14 cellular contexts compared by ENCODE assay signal in genomic region chr15:42508263-42508690, GRCh38. TPM values are rescaled to one million over a fixed set of nuclear protein-coding genes. Genes with fewer than 3 reads are reported as not detected.
A peak's percentile ranks its signal among the peaks of the same experiment; 100 is the strongest.
DNase-seq lines count a peak whose midpoint lies in the region; ATAC-seq, FAIRE-seq and TF ChIP-seq lines count a peak whose summit lies in the region.
"Had no signal": no experiment of that assay in that cellular context is flagged by ENCODE, and none has a peak within 500 bp of the region (broad histone marks: within the 10 kb centered on the region; RNA-seq: fewer than 3 reads in every experiment).

No MANE protein-coding gene starts in this region.

- CTCF ChIA-PET in Panc1 (lab: Charles Lee) = no interaction called here

- TF ChIP-seq CTCF in Panc1 (IDR thresholded peaks at IDR 0.05) = no peak
- TF ChIP-seq CTCF in keratinocyte (optimal IDR thresholded peaks at IDR 0.05 in 1 of 3, IDR thresholded peaks at IDR 0.05 in 1 of 3, conservative IDR thresholded peaks at IDR 0.05 in 1 of 3; ENCODE audit: extremely low read depth in 1 of 3, insufficient read depth in 2 of 3, low read length in 3 of 3) = no peak
- TF ChIP-seq CTCF in type B pancreatic cell (conservative IDR thresholded peaks at IDR 0.05) = no peak

- H3K4me1 Mint-ChIP-seq in type B pancreatic cell (ENCODE audit: unreplicated experiment) = peaks cover 18% of the 10 kb centered on the region

- H3K79me2 ChIP-seq in keratinocyte (ENCODE audit: control insufficient read depth, insufficient read depth, low read length) = peaks cover 35% of the 10 kb centered on the region

- H3K9me3 ChIP-seq in Panc1 (ENCODE audit: control insufficient read depth, insufficient read depth, low read depth, low read length) (no peaks in the 10 kb centered on the region), keratinocyte (ENCODE audit: control insufficient read depth, low read depth, low read length) (no peaks in the 10 kb centered on the region)

- H2AFZ ChIP-seq in keratinocyte (ENCODE audit: control insufficient read depth, low read length) = no peak overlapping the region

- H3K9me3 Mint-ChIP-seq in type B pancreatic cell = no peaks in the 10 kb centered on the region
- H3K9me3 Mint-ChIP-seq: activated naive CD8-positive, alpha-beta T cell treated with anti-CD3 and anti-CD28 coated beads, Interleukin-2, amount 50 U/mL, for 24 hours; CD14-positive monocyte; T-cell had no signal

- in situ Hi-C loops in Panc1 (cut with HindIII; ENCODE audit: low pct_unique_long_range_greater_than_20kb, low sequenced_read_pairs) = no loop called here

- H3K4me1 ChIP-seq in Panc1 (ENCODE audit: control insufficient read depth, insufficient read depth, low read length) (no peaks in the 10 kb centered on the region), keratinocyte (ENCODE audit: control insufficient read depth, extremely low read depth, insufficient read depth, low read length) (no peaks in the 10 kb centered on the region)

- POLR2A ChIA-PET in Panc1 (lab: Charles Lee) = no interaction called here

- no peaks in the 10 kb centered on the region for H4K20me1 ChIP-seq in keratinocyte (ENCODE audit: control insufficient read depth, extremely low read depth, insufficient read depth, low read length)

- no peak overlapping the region for H3K4me2 ChIP-seq in keratinocyte (ENCODE audit: control insufficient read depth, extremely low read depth, insufficient read depth, low read depth, low read length)

- intact Hi-C loops in Panc1 (cut with micrococcal nuclease; ENCODE audit: unreplicated experiment) = no loop called here

- no peak for TF ChIP-seq POLR2A in erythroblast (IDR thresholded peaks at IDR 0.05; ENCODE audit: low read length)

- H3K4me3 ChIP-seq in Panc1 (ENCODE audit: low read depth in 2 of 2, low read length in 2 of 2) (no peak overlapping the region), keratinocyte (ENCODE audit: control insufficient read depth in 2 of 3, extremely low read depth in 1 of 3, insufficient read depth in 2 of 3, low read depth in 1 of 3, low read length in 3 of 3) (no peak overlapping the region), H7 (ENCODE audit: insufficient read depth, low read depth, low read length) (no peak overlapping the region)

- peak; percentile 17; the same call in 1 of the 2 replicates for ATAC-seq in Panc1
- no peak for ATAC-seq in HG02610 (IDR thresholded peaks at IDR 0.05; ENCODE audit: unreplicated experiment)
- ATAC-seq in GM21515 (IDR thresholded peaks at IDR 0.05; ENCODE audit: unreplicated experiment) = no peak
- ATAC-seq: activated naive CD8-positive, alpha-beta T cell treated with anti-CD3 and anti-CD28 coated beads, Interleukin-2, amount 50 U/mL, for 24 hours; T-cell had no signal

- H3K36me3 Mint-ChIP-seq in type B pancreatic cell = peaks cover 7% of the 10 kb centered on the region

- H3K27me3 ChIP-seq in Panc1 (ENCODE audit: control insufficient read depth, insufficient read depth, low read length) = no peaks in the 10 kb centered on the region
- H3K27me3 ChIP-seq in keratinocyte (ENCODE audit: control insufficient read depth, extremely low read depth, insufficient read depth, low read length) = no peaks in the 10 kb centered on the region
- H3K27me3 ChIP-seq in H7 (ENCODE audit: control insufficient read depth, insufficient read depth, low read length) = no peaks in the 10 kb centered on the region

- peak; percentile 36 for FAIRE-seq in keratinocyte (lab: Jason Lieb, UNC)

- BruUV-seq in Panc1 (replicated peaks; lab: Mats Ljungman, UMichigan) = no TSS peak

- no peak overlapping the region for H3K9ac ChIP-seq in keratinocyte (ENCODE audit: control insufficient read depth, extremely low read depth, insufficient read depth, low read length)

- dilution Hi-C loops in keratinocyte (cut with MboI; ENCODE audit: extremely low pct_ligation_motif_present, low sequenced_read_pairs) = no loop called here

- no peak overlapping the region for H3K4me3 Mint-ChIP-seq in type B pancreatic cell
- H3K4me3 Mint-ChIP-seq: activated naive CD8-positive, alpha-beta T cell treated with anti-CD3 and anti-CD28 coated beads, Interleukin-2, amount 50 U/mL, for 24 hours; CD14-positive monocyte; T-cell had no signal

- no peak for DNase-seq in Panc1 (ENCODE audit: low read depth, low spot score)
- peak; percentile 19 to 29 for DNase-seq in erythroblast (lab: John Stamatoyannopoulos, UW)
- no peak for DNase-seq in keratinocyte (ENCODE audit: low read depth, low spot score)
- DNase-seq in type B pancreatic cell (ENCODE audit: extremely low spot score, unreplicated experiment) = no peak
- DNase-seq in H7 = no peak
- DNase-seq: activated naive CD8-positive, alpha-beta T cell treated with anti-CD3 and anti-CD28 coated beads, Interleukin-2, amount 50 U/mL, for 24 hours; NCI-H1694 treated with DMSO at 0.1 percent for 48 hours; NCI-H510A treated with DMSO at 0.1 percent for 48 hours; stimulated activated CD4-positive, alpha-beta T cell treated with anti-CD3 and anti-CD28 coated beads, Interleukin-12 subunit alpha, Interleukin-12 subunit beta, amount 100 ng/mL, for 4 hours; substantia nigra; T-cell had no signal

- no peaks in the 10 kb centered on the region for H3K36me3 ChIP-seq in Panc1 (ENCODE audit: control insufficient read depth, insufficient read depth, low read length)
- H3K36me3 ChIP-seq in keratinocyte (ENCODE audit: control insufficient read depth in 2 of 2, extremely low read depth in 1 of 2, insufficient read depth in 2 of 2, low read length in 2 of 2) = peaks cover 4 to 14% of the 10 kb centered on the region in 2 experiments
- H3K36me3 ChIP-seq in H7 (replicated peaks; ENCODE audit: control insufficient read depth, insufficient read depth, low read length) = no peaks in the 10 kb centered on the region

- no peak overlapping the region for H3K27ac ChIP-seq in Panc1 (ENCODE audit: low read length)
- no peak overlapping the region for H3K27ac ChIP-seq in keratinocyte (ENCODE audit: control insufficient read depth, insufficient read depth, low read length)

- peak overlapping the region; percentile 59 for H3K27ac Mint-ChIP-seq in type B pancreatic cell
- H3K27ac Mint-ChIP-seq: activated naive CD8-positive, alpha-beta T cell treated with anti-CD3 and anti-CD28 coated beads, Interleukin-2, amount 50 U/mL, for 24 hours had no signal

- no peaks in the 10 kb centered on the region for H3K27me3 Mint-ChIP-seq in type B pancreatic cell
- H3K27me3 Mint-ChIP-seq: activated naive CD8-positive, alpha-beta T cell treated with anti-CD3 and anti-CD28 coated beads, Interleukin-2, amount 50 U/mL, for 24 hours; T-cell had no signal

- no peaks in the 10 kb centered on the region for H3K9me1 ChIP-seq in keratinocyte (ENCODE audit: control insufficient read depth, extremely low read depth, insufficient read depth, low read length)

RNA-seq across cellular contexts. Expression of gene SNAP23, which starts 12.8 kb away (rescaled TPM):
- total RNA-seq in Panc1 (2021; ENCODE audit: unreplicated experiment) (48.9 TPM), type B pancreatic cell (ENCODE audit: low replicate concordance) (62.8 and 68.4 TPM in 2 replicates)
- polyA plus RNA-seq in Panc1 (2012; ENCODE audit: insufficient read length) = 49.3 TPM
- 37.0 to 68.4 TPM (median 55.1 TPM) in 3 replicates for polyA plus RNA-seq in keratinocyte
- polyA plus RNA-seq in keratinocyte (2011; ENCODE audit: low read depth) = 134 TPM
- 37.2 and 67.8 TPM in 2 replicates for polyA plus RNA-seq in keratinocyte (2011; cell fraction: cytosol; rRNA removed)
- 46.3 and 63.0 TPM in 2 replicates for polyA plus RNA-seq in keratinocyte (2011; cell fraction: nucleus; rRNA removed)
- 37.0 and 76.4 TPM in 2 replicates for polyA plus RNA-seq in keratinocyte (2012; ENCODE audit: low replicate concordance)
- polyA minus RNA-seq in keratinocyte = 12.1 to 43.1 TPM (median 24.5 TPM) in 3 replicates
- 57.9 TPM for polyA minus RNA-seq in keratinocyte (2011; cell fraction: cytosol; rRNA and poly(A)+ RNA removed)
- 15.1 and 32.9 TPM in 2 replicates for polyA minus RNA-seq in keratinocyte (2011; cell fraction: nucleus; rRNA and poly(A)+ RNA removed)
- total RNA-seq in H7 (2014; rRNA removed; shearing (Covaris generic)) = 56.6 and 62.0 TPM in 2 replicates

RNA-seq across cellular contexts. Expression of gene ZNF106, which starts 17.3 kb away (rescaled TPM):
- total RNA-seq in Panc1 (2021; ENCODE audit: unreplicated experiment) = 64.3 TPM
- 22.6 TPM for polyA plus RNA-seq in Panc1 (2012; ENCODE audit: insufficient read length)
- polyA plus RNA-seq in keratinocyte = 13.0 to 24.6 TPM (median 17.8 TPM) in 3 replicates
- polyA plus RNA-seq in keratinocyte (2011; ENCODE audit: low read depth) = 37.0 TPM
- 11.3 and 17.2 TPM in 2 replicates for polyA plus RNA-seq in keratinocyte (2011; cell fraction: cytosol; rRNA removed)
- 19.3 and 27.1 TPM in 2 replicates for polyA plus RNA-seq in keratinocyte (2011; cell fraction: nucleus; rRNA removed)
- 9.7 and 20.3 TPM in 2 replicates for polyA plus RNA-seq in keratinocyte (2012; ENCODE audit: low replicate concordance)
- 35.1 to 95.5 TPM (median 38.4 TPM) in 3 replicates for polyA minus RNA-seq in keratinocyte
- 23.2 TPM for polyA minus RNA-seq in keratinocyte (2011; cell fraction: cytosol; rRNA and poly(A)+ RNA removed)
- 37.1 and 67.1 TPM in 2 replicates for polyA minus RNA-seq in keratinocyte (2011; cell fraction: nucleus; rRNA and poly(A)+ RNA removed)
- total RNA-seq in type B pancreatic cell (ENCODE audit: low replicate concordance) = 44.5 and 52.4 TPM in 2 replicates
- 21.8 and 29.2 TPM in 2 replicates for total RNA-seq in H7 (2014; rRNA removed; shearing (Covaris generic))

RNA-seq across cellular contexts. Expression of gene LRRC57, which starts 40.3 kb away (rescaled TPM):
- total RNA-seq in Panc1 (2021; ENCODE audit: unreplicated experiment) = 39.2 TPM
- 13.2 TPM for polyA plus RNA-seq in Panc1 (2012; ENCODE audit: insufficient read length)
- 11.1 to 22.1 TPM (median 12.8 TPM) in 3 replicates for polyA plus RNA-seq in keratinocyte
- polyA plus RNA-seq in keratinocyte (2011; ENCODE audit: low read depth) = 21.1 TPM
- polyA plus RNA-seq in keratinocyte (2011; cell fraction: cytosol; rRNA removed) = 18.5 and 24.1 TPM in 2 replicates
- polyA plus RNA-seq in keratinocyte (2011; cell fraction: nucleus; rRNA removed) = 20.3 and 21.7 TPM in 2 replicates
- polyA plus RNA-seq in keratinocyte (2012; ENCODE audit: low replicate concordance) = 13.6 and 16.8 TPM in 2 replicates
- 11.9 to 19.1 TPM (median 16.0 TPM) in 3 replicates for polyA minus RNA-seq in keratinocyte
- polyA minus RNA-seq in keratinocyte (2011; cell fraction: cytosol; rRNA and poly(A)+ RNA removed) = 5.4 TPM
- polyA minus RNA-seq in keratinocyte (2011; cell fraction: nucleus; rRNA and poly(A)+ RNA removed) = 2.5 and 9.2 TPM in 2 replicates
- total RNA-seq in type B pancreatic cell (ENCODE audit: low replicate concordance) = 29.0 and 36.3 TPM in 2 replicates
- 8.6 and 10.3 TPM in 2 replicates for total RNA-seq in H7 (2014; rRNA removed; shearing (Covaris generic))

RNA-seq across cellular contexts. Expression of gene HAUS2, which starts 40.4 kb away (rescaled TPM):
- total RNA-seq in Panc1 (2021; ENCODE audit: unreplicated experiment) = 42.4 TPM
- 12.1 TPM for polyA plus RNA-seq in Panc1 (2012; ENCODE audit: insufficient read length)
- 17.6 to 36.3 TPM (median 22.8 TPM) in 3 replicates for polyA plus RNA-seq in keratinocyte
- polyA plus RNA-seq in keratinocyte (2011; ENCODE audit: low read depth) = 29.7 TPM
- 18.3 and 38.4 TPM in 2 replicates for polyA plus RNA-seq in keratinocyte (2011; cell fraction: cytosol; rRNA removed)
- 11.4 and 11.9 TPM in 2 replicates for polyA plus RNA-seq in keratinocyte (2011; cell fraction: nucleus; rRNA removed)
- polyA plus RNA-seq in keratinocyte (2012; ENCODE audit: low replicate concordance) = 16.0 and 16.2 TPM in 2 replicates
- polyA minus RNA-seq in keratinocyte = 2.2 to 21.2 TPM (median 7.8 TPM) in 3 replicates
- polyA minus RNA-seq in keratinocyte (2011; cell fraction: cytosol; rRNA and poly(A)+ RNA removed) = 7.9 TPM
- 2.7 and 9.5 TPM in 2 replicates for polyA minus RNA-seq in keratinocyte (2011; cell fraction: nucleus; rRNA and poly(A)+ RNA removed)
- 17.3 and 23.2 TPM in 2 replicates for total RNA-seq in type B pancreatic cell (ENCODE audit: low replicate concordance)
- 20.5 and 28.0 TPM in 2 replicates for total RNA-seq in H7 (2014; rRNA removed; shearing (Covaris generic))

Comparison
In these comparisons a context has a peak if more than half of its experiments do, and no peak if none do; other contexts are left out.
1. DNase-seq: peak in erythroblast (2 of 2); none in Panc1 (single experiment), keratinocyte (single experiment), type B pancreatic cell (single experiment) and H7 (single experiment).